8 cellular contexts compared by ENCODE assay signal in genomic region chr2:68158134-68158447, GRCh38. TPM values are rescaled to one million over a fixed set of nuclear protein-coding genes. Genes with fewer than 3 reads are reported as not detected.
DNase-seq lines count a peak whose midpoint lies in the region; ATAC-seq and TF ChIP-seq lines count a peak whose summit lies in the region.

No MANE protein-coding gene starts in this region.

- peak overlapping the region; percentile 84 for H3K27ac ChIP-seq in MM.1S (ENCODE audit: low read length)

- intact Hi-C loops in CD14-positive monocyte (cut with micrococcal nuclease): loop anchor here in 1 of 2 donors (5.0 kb wide), 2 partner anchors 94 to 96 kb away; partner anchors contain the start of genes C1D and PPP3R1

- H3K27ac Mint-ChIP-seq in CD14-positive monocyte: peak overlapping the region; percentile 99 to 100 (median 100)
- H3K27ac Mint-ChIP-seq in effector memory CD8-positive, alpha-beta T cell: peak overlapping the region; percentile 98 to 99

- peaks cover 23% of the 10 kb centered on the region for H3K4me1 Mint-ChIP-seq in CD14-positive monocyte
- peaks cover 28 to 35% of the 10 kb centered on the region in 2 donors for H3K4me1 Mint-ChIP-seq in effector memory CD8-positive, alpha-beta T cell (ENCODE audit: low read depth in 2 of 2)

- peaks cover 6% of the 10 kb centered on the region; the same call in 1 of the 2 replicates for H3K36me3 ChIP-seq in MM.1S (replicated peaks; ENCODE audit: insufficient read depth, low read length)
- H3K36me3 ChIP-seq in neuron (ENCODE audit: insufficient read depth, low read length): peaks cover 29% of the 10 kb centered on the region

- H4K20me1 ChIP-seq in MM.1S (ENCODE audit: insufficient read depth, low read length): no peaks in the 10 kb centered on the region

- peaks cover 0 to 2% (median 0%) of the 10 kb centered on the region in 7 donors for H3K9me3 Mint-ChIP-seq in CD14-positive monocyte
- no peaks in the 10 kb centered on the region for H3K9me3 Mint-ChIP-seq in effector memory CD8-positive, alpha-beta T cell

- DNase-seq in CD14-positive monocyte (ENCODE audit: low spot score) (no peak), MM.1S (no peak), SIG-M5 treated with dmso at 0.1 percent for 504 hours (lab: John Stamatoyannopoulos, UW; ENCODE audit: unreplicated experiment) (no peak), DMS153 (lab: John Stamatoyannopoulos, UW) (no peak)
- DNase-seq in effector memory CD8-positive, alpha-beta T cell: no peak

- peak overlapping the region; percentile 92 for H3K4me2 ChIP-seq in MM.1S (ENCODE audit: low read depth, low read length)

- H3K27me3 ChIP-seq in MM.1S (replicated peaks; ENCODE audit: insufficient read depth, low read length): no peaks in the 10 kb centered on the region
- H3K27me3 ChIP-seq in neuron (ENCODE audit: insufficient read depth, low read length): no peaks in the 10 kb centered on the region

- H3F3A ChIP-seq in MM.1S (ENCODE audit: insufficient read depth, low read length): no peaks in the 10 kb centered on the region

- no peaks in the 10 kb centered on the region for H3K9me2 ChIP-seq in MM.1S (replicated peaks; ENCODE audit: insufficient read depth, low read length)

- peak overlapping the region; percentile 97 to 99 for H3K4me3 Mint-ChIP-seq in CD14-positive monocyte
- peak overlapping the region; percentile 96 for H3K4me3 Mint-ChIP-seq in effector memory CD8-positive, alpha-beta T cell

- peaks cover 29 to 36% of the 10 kb centered on the region in 2 donors for H3K36me3 Mint-ChIP-seq in CD14-positive monocyte
- H3K36me3 Mint-ChIP-seq in effector memory CD8-positive, alpha-beta T cell (ENCODE audit: insufficient read depth): peaks cover 42% of the 10 kb centered on the region

- H2AFZ ChIP-seq in MM.1S (ENCODE audit: low read length): peak overlapping the region; percentile 74
- peak overlapping the region; percentile 22 for H2AFZ ChIP-seq in neuron (ENCODE audit: low read depth, low read length)

- peak overlapping the region; percentile 87 for H3K9ac ChIP-seq in MM.1S (ENCODE audit: low read length)

- TF ChIP-seq CTCF in CD14-positive monocyte (IDR thresholded peaks at IDR 0.05) (no peak), MM.1S (IDR thresholded peaks at IDR 0.05; ENCODE audit: low read length) (no peak)

- H3K9me3 ChIP-seq in MM.1S (replicated peaks; ENCODE audit: insufficient read depth, low read length) (no peaks in the 10 kb centered on the region), neuron (ENCODE audit: low read length) (no peaks in the 10 kb centered on the region)

- H3K4me3 ChIP-seq in MM.1S (ENCODE audit: low read length): peak overlapping the region; percentile 91
- H3K4me3 ChIP-seq in neuron (ENCODE audit: low read length): peak overlapping the region; percentile 86

- peaks cover 0 to 2% (median 0%) of the 10 kb centered on the region in 3 donors for H3K27me3 Mint-ChIP-seq in CD14-positive monocyte (ENCODE audit: low read depth in 3 of 3)
- no peaks in the 10 kb centered on the region for H3K27me3 Mint-ChIP-seq in effector memory CD8-positive, alpha-beta T cell

- peaks cover 59% of the 10 kb centered on the region for H3K79me2 ChIP-seq in MM.1S (ENCODE audit: low read length)

- H3K4me1 ChIP-seq in MM.1S (ENCODE audit: low read length) (peaks cover 14% of the 10 kb centered on the region), neuron (ENCODE audit: insufficient read depth, low read length) (peaks cover 17% of the 10 kb centered on the region)

- no peak for ATAC-seq in effector memory CD8-positive, alpha-beta T cell (replicated peaks)
- no peak for ATAC-seq in HG03354 (IDR thresholded peaks at IDR 0.05; ENCODE audit: poor library complexity, severe bottlenecking, unreplicated experiment)
- no peak for ATAC-seq in GM18868 (IDR thresholded peaks at IDR 0.05; ENCODE audit: unreplicated experiment)

RNA-seq across cellular contexts. Expression of gene PNO1, which starts 0.4 kb away (rescaled TPM):
- 10 to 100 TPM; 10.8 to 14.0 TPM for polyA plus RNA-seq in CD14-positive monocyte
